9 cellular contexts compared by ENCODE assay signal in genomic region chr1:248837045-248837793, GRCh38. TPM values are rescaled to one million over a fixed set of nuclear protein-coding genes. Genes with fewer than 3 reads are reported as not detected.
A peak's percentile ranks its signal among the peaks of the same experiment; 100 is the strongest.
DNase-seq lines count a peak whose midpoint lies in the region; ATAC-seq and TF ChIP-seq lines count a peak whose summit lies in the region.
"Had no signal": no experiment of that assay in that cellular context is flagged by ENCODE, and none has a peak within 500 bp of the region (broad histone marks: within the 10 kb centered on the region; RNA-seq: fewer than 3 reads in every experiment).

No MANE protein-coding gene starts in this region.

- H3K36me3 Mint-ChIP-seq in activated T-helper 2 cell treated with anti-CD3 and anti-CD28 coated beads, Interferon-gamma antibody, Interleukin-2, Interleukin-4, amounts not matched to agents 10 μg/mL and 5 μg/mL and 100 μg/mL, durations not matched to agents 14 hours and 24 hours and 36 hours (ENCODE audit: low read depth), result peaks cover 5% of the 10 kb centered on the region

- H3K4me1 ChIP-seq in PC-9 (replicated peaks; ENCODE audit: insufficient read depth), result peaks cover 11% of the 10 kb centered on the region; the same call in 1 of the 2 replicates
- H3K4me1 ChIP-seq in hepatocyte (ENCODE audit: insufficient read depth), result peaks cover 9% of the 10 kb centered on the region
- H3K4me1 ChIP-seq in smooth muscle cell (ENCODE audit: low read depth), result peaks cover 12% of the 10 kb centered on the region

- H3K36me3 ChIP-seq in PC-9 (ENCODE audit: low read depth) (no peaks in the 10 kb centered on the region), hepatocyte (replicated peaks; ENCODE audit: insufficient read depth, low read depth) (no peaks in the 10 kb centered on the region), smooth muscle cell (ENCODE audit: low read depth) (no peaks in the 10 kb centered on the region)

- intact Hi-C loops in PC-9 (cut with micrococcal nuclease; ENCODE audit: unreplicated experiment), result no loop called here
- intact Hi-C loops in activated T-helper 2 cell treated with anti-CD3 and anti-CD28 coated beads, Interferon-gamma antibody, Interleukin-2, Interleukin-4, amounts not matched to agents 10 μg/mL and 5 μg/mL and 100 μg/mL, durations not matched to agents 14 hours and 24 hours and 36 hours (cut with micrococcal nuclease), result no loop called here

- H3K79me2 ChIP-seq in PC-9 (ENCODE audit: low read depth) (peaks cover 20% of the 10 kb centered on the region), hepatocyte (peaks cover 29% of the 10 kb centered on the region), smooth muscle cell (ENCODE audit: low read depth) (peaks cover 33% of the 10 kb centered on the region)

- no peak for ATAC-seq in GM19023 (IDR thresholded peaks at IDR 0.05; ENCODE audit: unreplicated experiment)

- H4K20me1 ChIP-seq in PC-9 (ENCODE audit: insufficient read depth) (no peaks in the 10 kb centered on the region), hepatocyte (ENCODE audit: insufficient read depth, poor library complexity, severe bottlenecking) (peaks cover 5% of the 10 kb centered on the region), smooth muscle cell (ENCODE audit: low read depth) (peaks cover 26% of the 10 kb centered on the region)

- CTCF ChIA-PET in PC-9 (lab: Charles Lee), result interaction anchor here (1.0 kb wide), 1 partner anchor 12 kb away, joined by 14 read pairs; the partner anchor contains the start of gene SH3BP5L

- no peaks in the 10 kb centered on the region for H3K27me3 ChIP-seq in PC-9 (ENCODE audit: insufficient read depth, low read depth)
- H3K27me3 ChIP-seq in hepatocyte, result peaks cover 5% of the 10 kb centered on the region
- peaks cover 3% of the 10 kb centered on the region for H3K27me3 ChIP-seq in smooth muscle cell (ENCODE audit: low read depth)

- no peak for TF ChIP-seq CTCF in PC-9 (conservative IDR thresholded peaks at IDR 0.05)
- no peak for TF ChIP-seq CTCF in hepatocyte (IDR thresholded peaks at IDR 0.05; ENCODE audit: poor library complexity)
- TF ChIP-seq CTCF in smooth muscle cell (IDR thresholded peaks at IDR 0.05; ENCODE audit: borderline replicate concordance, insufficient read depth, poor library complexity, severe bottlenecking), result no peak

- TSS peak; percentile 83 for BruUV-seq in PC-9 (replicated peaks; lab: Mats Ljungman, UMichigan)

- H3K27ac Mint-ChIP-seq in activated T-helper 2 cell treated with anti-CD3 and anti-CD28 coated beads, Interferon-gamma antibody, Interleukin-2, Interleukin-4, amounts not matched to agents 10 μg/mL and 5 μg/mL and 100 μg/mL, durations not matched to agents 14 hours and 24 hours and 36 hours, result no peak overlapping the region

- H3K9me2 ChIP-seq in PC-9 (ENCODE audit: insufficient read depth) (no peaks in the 10 kb centered on the region), hepatocyte (replicated peaks; ENCODE audit: insufficient read depth) (no peaks in the 10 kb centered on the region)

- H3K4me2 ChIP-seq in PC-9, result peak overlapping the region; percentile 91
- peak overlapping the region; percentile 75 for H3K4me2 ChIP-seq in hepatocyte
- peak overlapping the region; percentile 90 for H3K4me2 ChIP-seq in smooth muscle cell

- H3K9ac ChIP-seq in smooth muscle cell (ENCODE audit: low read depth), result peak overlapping the region; percentile 45

- 65% methylated on average over 11 of the region's 11 CpGs for WGBS in hepatocyte (ENCODE audit: low lambda C conversion rate, missing lambda C conversion rate)
- WGBS in smooth muscle cell (ENCODE audit: low lambda C conversion rate), result 64% methylated on average over 11 of the region's 11 CpGs

- POLR2A ChIA-PET in PC-9 (lab: Charles Lee; ENCODE audit: unreplicated experiment), result interaction anchor here (0.5 to 1.7 kb wide), 5 partner anchors 9 to 22 kb away, joined by 3 to 53 read pairs (median 14); partner anchors contain the start of genes SH3BP5L and ZNF692

- H3K4me1 Mint-ChIP-seq in activated T-helper 2 cell treated with anti-CD3 and anti-CD28 coated beads, Interferon-gamma antibody, Interleukin-2, Interleukin-4, amounts not matched to agents 10 μg/mL and 5 μg/mL and 100 μg/mL, durations not matched to agents 14 hours and 24 hours and 36 hours (ENCODE audit: low read depth), result peaks cover 19% of the 10 kb centered on the region

- H3K9me3 ChIP-seq in PC-9 (ENCODE audit: insufficient read depth, low read depth) (no peaks in the 10 kb centered on the region), hepatocyte (ENCODE audit: low read depth) (no peaks in the 10 kb centered on the region), smooth muscle cell (replicated peaks; ENCODE audit: low read depth) (no peaks in the 10 kb centered on the region)

- H3F3A ChIP-seq in PC-9 (ENCODE audit: insufficient read depth, low read depth) (peaks cover 3% of the 10 kb centered on the region; the same call in 1 of the 2 replicates), smooth muscle cell (ENCODE audit: low read depth) (peaks cover 5% of the 10 kb centered on the region)

- peak overlapping the region; percentile 89 for H2AFZ ChIP-seq in PC-9
- H2AFZ ChIP-seq in hepatocyte, result peak overlapping the region; percentile 26
- peak overlapping the region; percentile 53 for H2AFZ ChIP-seq in smooth muscle cell (ENCODE audit: low read depth)

- no peak overlapping the region for H3K4me3 Mint-ChIP-seq in activated T-helper 2 cell treated with anti-CD3 and anti-CD28 coated beads, Interferon-gamma antibody, Interleukin-2, Interleukin-4, amounts not matched to agents 10 μg/mL and 5 μg/mL and 100 μg/mL, durations not matched to agents 14 hours and 24 hours and 36 hours (ENCODE audit: low read depth)
- H3K4me3 Mint-ChIP-seq: activated CD4-positive, alpha-beta T cell treated with anti-CD3 and anti-CD28 coated beads for 36 hours had no signal

- DNase-seq in NCI-H82 (lab: John Stamatoyannopoulos, UW), result peak; percentile 58
- DNase-seq in NCI-H82 treated with DMSO at 0.1 percent for 48 hours (lab: John Stamatoyannopoulos, UW; ENCODE audit: unreplicated experiment), result no peak
- DNase-seq in PC-9, result no peak
- DNase-seq in hepatocyte (ENCODE audit: low spot score), result no peak
- DNase-seq in smooth muscle cell (lab: John Stamatoyannopoulos, UW; ENCODE audit: unreplicated experiment), result no peak
- DNase-seq in activated T-helper 2 cell treated with anti-CD3 and anti-CD28 coated beads, Interferon-gamma antibody, Interleukin-2, Interleukin-4, amounts not matched to agents 10 μg/mL and 5 μg/mL and 100 μg/mL, durations not matched to agents 14 hours and 24 hours and 36 hours (ENCODE audit: low spot score), result no peak
- DNase-seq in NCI-H774 (lab: John Stamatoyannopoulos, UW), result no peak

- H3K9me3 Mint-ChIP-seq in activated T-helper 2 cell treated with anti-CD3 and anti-CD28 coated beads, Interferon-gamma antibody, Interleukin-2, Interleukin-4, amounts not matched to agents 10 μg/mL and 5 μg/mL and 100 μg/mL, durations not matched to agents 14 hours and 24 hours and 36 hours, result no peaks in the 10 kb centered on the region

- H3K4me3 ChIP-seq in PC-9 (peak overlapping the region; percentile 83), hepatocyte (peak overlapping the region; percentile 34), smooth muscle cell (peak overlapping the region; percentile 89)

- H3K27me3 Mint-ChIP-seq in activated T-helper 2 cell treated with anti-CD3 and anti-CD28 coated beads, Interferon-gamma antibody, Interleukin-2, Interleukin-4, amounts not matched to agents 10 μg/mL and 5 μg/mL and 100 μg/mL, durations not matched to agents 14 hours and 24 hours and 36 hours (ENCODE audit: low read depth), result peaks cover 2% of the 10 kb centered on the region
- H3K27me3 Mint-ChIP-seq: activated CD4-positive, alpha-beta T cell treated with anti-CD3 and anti-CD28 coated beads for 36 hours had no signal

- H3K27ac ChIP-seq in PC-9 (0 out of 2 replicates have a peak overlapping the region, but pooled peaks have one; percentile 23), hepatocyte (peak overlapping the region; percentile 78), smooth muscle cell (ENCODE audit: low read depth) (peak overlapping the region; percentile 45)

RNA-seq across cellular contexts. Expression of gene ZNF672, which starts 0.8 kb away (rescaled TPM):
- 24.7 and 27.6 TPM in 2 replicates for total RNA-seq in PC-9 (2021)
- 19.0 and 23.6 TPM in 2 replicates for total RNA-seq in hepatocyte
- polyA plus RNA-seq in hepatocyte, result 30.7 and 34.7 TPM in 2 replicates
- total RNA-seq in smooth muscle cell, result 22.6 and 28.7 TPM in 2 replicates
- polyA plus RNA-seq in smooth muscle cell, result 20.1 and 25.8 TPM in 2 replicates
- 46.0 and 51.6 TPM in 2 replicates for total RNA-seq in activated T-helper 2 cell treated with anti-CD3 and anti-CD28 coated beads, Interferon-gamma antibody, Interleukin-2, Interleukin-4, amounts not matched to agents 10 μg/mL and 5 μg/mL and 100 μg/mL, durations not matched to agents 14 hours and 24 hours and 36 hours

RNA-seq across cellular contexts. Expression of gene SH3BP5L, which starts 11.5 kb away (rescaled TPM):
- 24.6 and 25.6 TPM in 2 replicates for total RNA-seq in PC-9 (2021)
- total RNA-seq in hepatocyte, result 13.2 and 17.2 TPM in 2 replicates
- polyA plus RNA-seq in hepatocyte, result 5.3 and 6.5 TPM in 2 replicates
- total RNA-seq in smooth muscle cell, result 14.7 and 18.6 TPM in 2 replicates
- 5.5 and 7.4 TPM in 2 replicates for polyA plus RNA-seq in smooth muscle cell
- 27.1 TPM in 2 replicates for total RNA-seq in activated T-helper 2 cell treated with anti-CD3 and anti-CD28 coated beads, Interferon-gamma antibody, Interleukin-2, Interleukin-4, amounts not matched to agents 10 μg/mL and 5 μg/mL and 100 μg/mL, durations not matched to agents 14 hours and 24 hours and 36 hours

RNA-seq across cellular contexts. Expression of gene ZNF692, which starts 21.7 kb away (rescaled TPM):
- total RNA-seq in PC-9 (2021), result 46.6 and 51.7 TPM in 2 replicates
- total RNA-seq in hepatocyte, result 24.2 and 42.1 TPM in 2 replicates
- polyA plus RNA-seq in hepatocyte, result 60.8 and 79.9 TPM in 2 replicates
- total RNA-seq in smooth muscle cell, result 10.4 and 24.8 TPM in 2 replicates
- 25.9 and 40.5 TPM in 2 replicates for polyA plus RNA-seq in smooth muscle cell
- total RNA-seq in activated T-helper 2 cell treated with anti-CD3 and anti-CD28 coated beads, Interferon-gamma antibody, Interleukin-2, Interleukin-4, amounts not matched to agents 10 μg/mL and 5 μg/mL and 100 μg/mL, durations not matched to agents 14 hours and 24 hours and 36 hours, result 86.4 and 87.0 TPM in 2 replicates

Comparison
In these comparisons a context has a peak if more than half of its experiments do, and no peak if none do; other contexts are left out.
1. H2AFZ ChIP-seq: peak in every context shown above with its lines; median percentile 89 in PC-9; 53 in smooth muscle cell; 26 in hepatocyte.
2. H3K27ac ChIP-seq: peak in every context shown above with its lines; median percentile 78 in hepatocyte; 45 in smooth muscle cell; 23 in PC-9.
3. H3K4me3 ChIP-seq: peak in every context shown above with its lines; median percentile 89 in smooth muscle cell; 83 in PC-9; 34 in hepatocyte.